1 cellular context compared by ENCODE assay signal in genomic region chr9:87644659-87645058, GRCh38.
TF ChIP-seq lines count a peak whose summit lies in the region.

No MANE protein-coding gene starts in this region.

TF ChIP-seq in WTC11, 78 proteins besides CTCF, POLR2A, EP300 and RAD21 (continued from another document):
- TF ChIP-seq ZNF532 (CRISPR knock-in tag; IDR thresholded peaks at IDR 0.05; ENCODE audit: borderline replicate concordance): no peak
- TF ChIP-seq FOXP1 (CRISPR knock-in tag; IDR thresholded peaks at IDR 0.05; ENCODE audit: borderline replicate concordance): no peak
- no peak for TF ChIP-seq ATF1 (CRISPR knock-in tag; IDR thresholded peaks at IDR 0.05)
- TF ChIP-seq ZBTB43 (CRISPR knock-in tag; IDR thresholded peaks at IDR 0.05): no peak
- no peak for TF ChIP-seq AR (CRISPR knock-in tag; IDR thresholded peaks at IDR 0.05)
- TF ChIP-seq SMAD3 (CRISPR knock-in tag; IDR thresholded peaks at IDR 0.05; ENCODE audit: borderline replicate concordance): no peak
- TF ChIP-seq USF2 (CRISPR knock-in tag; IDR thresholded peaks at IDR 0.05): no peak
- no peak for TF ChIP-seq SOX15 (CRISPR knock-in tag; IDR thresholded peaks at IDR 0.05)
- TF ChIP-seq NFYB (CRISPR knock-in tag; conservative IDR thresholded peaks at IDR 0.05; ENCODE audit: low read depth): no peak
